In genomic region chr12:13583630-13584029, GRCh38 we compare ENCODE assay signal across 20 cellular contexts.
DNase-seq lines count a peak whose midpoint lies in the region; ATAC-seq and TF ChIP-seq lines count a peak whose summit lies in the region.
"Had no signal": no experiment of that assay in that cellular context is flagged by ENCODE, and none has a peak within 500 bp of the region (broad histone marks: within the 10 kb centered on the region; RNA-seq: fewer than 3 reads in every experiment).

No MANE protein-coding gene starts in this region.

- DNase-seq in GM23338 (ENCODE audit: low spot score) (no peak), WTC11 (ENCODE audit: low spot score) (no peak), islet precursor cell (peak; percentile 40), mesendoderm (no peak)
- DNase-seq in activated CD8-positive, alpha-beta T cell treated with anti-CD3 and anti-CD28 coated beads for 36 hours: no peak
- DNase-seq in activated T-cell treated with anti-CD3 and anti-CD28 coated beads, Interleukin-2, amount 50 U/mL, for 48 hours: no peak
- DNase-seq: 8988T; ACHN; C1 segment of cervical spinal cord; Calu3; CD4-positive, alpha-beta memory T cell; COR-L47; DMS53; DMS79 treated with DMSO at 0.1 percent for 48 hours; GF-D8; H9; HFFc6 had no signal

- H3K4me3 ChIP-seq in GM23338 (no peak overlapping the region), mesendoderm (ENCODE audit: low read length) (no peak overlapping the region), gastroesophageal sphincter (no peak overlapping the region)
- H3K4me3 ChIP-seq: A549 had no signal

- H3K79me1 ChIP-seq in mesendoderm (ENCODE audit: low read length): no peaks in the 10 kb centered on the region

- no peak overlapping the region for H3K23ac ChIP-seq in mesendoderm (ENCODE audit: low read length)

- peaks cover 22% of the 10 kb centered on the region for H3K4me1 Mint-ChIP-seq in GM23338
- peaks cover 37% of the 10 kb centered on the region for H3K4me1 Mint-ChIP-seq in WTC11
- no peaks in the 10 kb centered on the region for H3K4me1 Mint-ChIP-seq in activated CD8-positive, alpha-beta T cell treated with anti-CD3 and anti-CD28 coated beads for 36 hours (ENCODE audit: low read depth)
- H3K4me1 Mint-ChIP-seq: CD4-positive, alpha-beta memory T cell had no signal

- H2BK120ac ChIP-seq in mesendoderm (ENCODE audit: low read depth, low read length): no peak overlapping the region

- no peaks in the 10 kb centered on the region for H3K9me3 ChIP-seq in gastroesophageal sphincter
- H3K9me3 ChIP-seq: A549 had no signal

- H2AFZ ChIP-seq in GM23338: no peak overlapping the region

- no peak for TF ChIP-seq EP300 in gastroesophageal sphincter (IDR thresholded peaks at IDR 0.05)

- ATAC-seq in GM23338 (peak; percentile 64; the same call in 2 of the 3 replicates), WTC11 (peak; percentile 46; the same call in 1 of the 2 replicates), GM18498 (IDR thresholded peaks at IDR 0.05; ENCODE audit: unreplicated experiment) (no peak), gastroesophageal sphincter (no peak)
- ATAC-seq in activated CD8-positive, alpha-beta T cell treated with anti-CD3 and anti-CD28 coated beads for 36 hours: no peak
- ATAC-seq: A549 had no signal

- H3K27ac Mint-ChIP-seq in GM23338 (no peak overlapping the region), WTC11 (no peak overlapping the region)
- H3K27ac Mint-ChIP-seq in activated CD8-positive, alpha-beta T cell treated with anti-CD3 and anti-CD28 coated beads for 36 hours: no peak overlapping the region
- H3K27ac Mint-ChIP-seq: HFFc6 had no signal

- no peak overlapping the region for H3K18ac ChIP-seq in mesendoderm (ENCODE audit: low read length)

- no peaks in the 10 kb centered on the region for H3K36me3 Mint-ChIP-seq in GM23338 (ENCODE audit: low read depth)
- no peaks in the 10 kb centered on the region for H3K36me3 Mint-ChIP-seq in WTC11
- H3K36me3 Mint-ChIP-seq in activated CD8-positive, alpha-beta T cell treated with anti-CD3 and anti-CD28 coated beads for 36 hours (ENCODE audit: low read depth): no peaks in the 10 kb centered on the region
- H3K36me3 Mint-ChIP-seq: CD4-positive, alpha-beta memory T cell had no signal

- H4K8ac ChIP-seq in mesendoderm (ENCODE audit: low read depth, low read length): no peak overlapping the region

- POLR2A ChIA-PET in WTC11 (lab: Charles Lee): interaction anchor here (0.7 kb wide), 1 partner anchor 216 kb away, joined by 3 read pairs; no protein-coding TSS in a partner anchor
- POLR2A ChIA-PET in activated CD8-positive, alpha-beta T cell treated with anti-CD3 and anti-CD28 coated beads for 36 hours (lab: Charles Lee): interaction anchor here (1.1 kb wide), 1 partner anchor 9 kb away, joined by 4 read pairs; no protein-coding TSS in a partner anchor

- H3K27me3 Mint-ChIP-seq in GM23338 (ENCODE audit: insufficient read depth, low read depth, poor library complexity) (no peaks in the 10 kb centered on the region), WTC11 (ENCODE audit: low read depth) (no peaks in the 10 kb centered on the region; the same call in 1 of the 2 replicates)
- H3K27me3 Mint-ChIP-seq in activated CD8-positive, alpha-beta T cell treated with anti-CD3 and anti-CD28 coated beads for 36 hours: peaks cover 2% of the 10 kb centered on the region

- H3K4me2 ChIP-seq in GM23338 (no peak overlapping the region), mesendoderm (ENCODE audit: low read length) (no peak overlapping the region)
- H3K4me2 ChIP-seq: A549 had no signal

- H2BK5ac ChIP-seq in mesendoderm (ENCODE audit: low read length): no peak overlapping the region

- H3K4me3 Mint-ChIP-seq in GM23338: no peak overlapping the region
- H3K4me3 Mint-ChIP-seq in WTC11: no peak overlapping the region
- no peak overlapping the region for H3K4me3 Mint-ChIP-seq in activated CD8-positive, alpha-beta T cell treated with anti-CD3 and anti-CD28 coated beads for 36 hours
- H3K4me3 Mint-ChIP-seq: CD4-positive, alpha-beta memory T cell; H9; HFFc6 had no signal

- H3K9me2 ChIP-seq in GM23338 (ENCODE audit: insufficient read depth): peaks cover 5% of the 10 kb centered on the region; the same call in 1 of the 2 replicates

- CTCF ChIA-PET in WTC11 (lab: Charles Lee): interaction anchor here (1.0 to 1.6 kb wide), 2 partner anchors 49 to 221 kb away, joined by 3 to 7 read pairs; no protein-coding TSS in a partner anchor
- CTCF ChIA-PET in activated CD8-positive, alpha-beta T cell treated with anti-CD3 and anti-CD28 coated beads for 36 hours (lab: Charles Lee): no interaction called here

- H4K20me1 ChIP-seq in GM23338 (replicated peaks; ENCODE audit: insufficient read depth): no peaks in the 10 kb centered on the region

- no peak overlapping the region for H4K5ac ChIP-seq in mesendoderm (ENCODE audit: low read length)

- H3K4me1 ChIP-seq in GM23338 (ENCODE audit: insufficient read depth) (peaks cover 13% of the 10 kb centered on the region; the same call in 1 of the 2 replicates), mesendoderm (ENCODE audit: control insufficient read depth, low read depth, low read length) (peaks cover 2% of the 10 kb centered on the region), gastroesophageal sphincter (no peaks in the 10 kb centered on the region)

- no peaks in the 10 kb centered on the region for H3F3A ChIP-seq in GM23338 (replicated peaks; ENCODE audit: low read depth)

- H3K9me3 Mint-ChIP-seq in GM23338 (no peaks in the 10 kb centered on the region), WTC11 (no peaks in the 10 kb centered on the region)
- H3K9me3 Mint-ChIP-seq in activated CD8-positive, alpha-beta T cell treated with anti-CD3 and anti-CD28 coated beads for 36 hours: no peaks in the 10 kb centered on the region
- H3K9me3 Mint-ChIP-seq: CD4-positive, alpha-beta memory T cell; H9 had no signal

- H3K27ac ChIP-seq in GM23338 (ENCODE audit: low read depth): no peak overlapping the region
- H3K27ac ChIP-seq in mesendoderm (ENCODE audit: low read depth, low read length): no peak overlapping the region
- H3K27ac ChIP-seq in gastroesophageal sphincter: no peak overlapping the region
- H3K27ac ChIP-seq: A549 had no signal

- no peaks in the 10 kb centered on the region for H3K79me2 ChIP-seq in GM23338 (replicated peaks; ENCODE audit: insufficient read depth)
- no peaks in the 10 kb centered on the region for H3K79me2 ChIP-seq in mesendoderm (ENCODE audit: control insufficient read depth, insufficient read depth, low read length)

- H3K27me3 ChIP-seq in GM23338 (ENCODE audit: insufficient read depth) (no peaks in the 10 kb centered on the region), mesendoderm (ENCODE audit: insufficient read depth, low read length, poor library complexity) (no peaks in the 10 kb centered on the region), gastroesophageal sphincter (no peaks in the 10 kb centered on the region)

- H2BK15ac ChIP-seq in mesendoderm (replicated peaks; ENCODE audit: low read depth): no peak overlapping the region

- H3K36me3 ChIP-seq in GM23338 (ENCODE audit: insufficient read depth): no peaks in the 10 kb centered on the region
- no peaks in the 10 kb centered on the region for H3K36me3 ChIP-seq in mesendoderm (ENCODE audit: control insufficient read depth, insufficient read depth, low read length)
- H3K36me3 ChIP-seq in gastroesophageal sphincter: no peaks in the 10 kb centered on the region

- no CpG with 5 or more reads among the region's 7 CpGs for WGBS in mesendoderm (ENCODE audit: extremely low coverage, insufficient coverage, low lambda C conversion rate)
- 69 to 81% methylated on average over 2 to 7 of the region's 7 CpGs for WGBS in gastroesophageal sphincter (ENCODE audit: low coverage in 1 of 2), 2 donors

- TF ChIP-seq CTCF in GM23338 (conservative IDR thresholded peaks at IDR 0.05; ENCODE audit: low read depth in 2 of 2): no peak
- TF ChIP-seq CTCF in WTC11 (IDR thresholded peaks at IDR 0.05): no peak
- TF ChIP-seq CTCF in activated CD8-positive, alpha-beta T cell treated with anti-CD3 and anti-CD28 coated beads for 36 hours (IDR thresholded peaks at IDR 0.05): no peak
- no peak for TF ChIP-seq CTCF in gastroesophageal sphincter (IDR thresholded peaks at IDR 0.05)

- H3K56ac ChIP-seq in mesendoderm (ENCODE audit: low read length): no peak overlapping the region

- TF ChIP-seq POLR2A in gastroesophageal sphincter (IDR thresholded peaks at IDR 0.05): no peak

- H2AK5ac ChIP-seq in mesendoderm (ENCODE audit: low read length): peak overlapping the region; percentile 38

- H3K9ac ChIP-seq in mesendoderm (ENCODE audit: low read length): no peak overlapping the region

- no peak overlapping the region for H3K4ac ChIP-seq in mesendoderm (ENCODE audit: low read depth, low read length)

- intact Hi-C loops in activated CD8-positive, alpha-beta T cell treated with anti-CD3 and anti-CD28 coated beads for 36 hours (cut with micrococcal nuclease): no loop called here

TF ChIP-seq in GM23338, 12 proteins besides CTCF, POLR2A, EP300 and RAD21 (continues in another document):
- no peak for TF ChIP-seq JUNB (IDR thresholded peaks at IDR 0.05; ENCODE audit: unreplicated experiment)
- TF ChIP-seq, protein P1, sequence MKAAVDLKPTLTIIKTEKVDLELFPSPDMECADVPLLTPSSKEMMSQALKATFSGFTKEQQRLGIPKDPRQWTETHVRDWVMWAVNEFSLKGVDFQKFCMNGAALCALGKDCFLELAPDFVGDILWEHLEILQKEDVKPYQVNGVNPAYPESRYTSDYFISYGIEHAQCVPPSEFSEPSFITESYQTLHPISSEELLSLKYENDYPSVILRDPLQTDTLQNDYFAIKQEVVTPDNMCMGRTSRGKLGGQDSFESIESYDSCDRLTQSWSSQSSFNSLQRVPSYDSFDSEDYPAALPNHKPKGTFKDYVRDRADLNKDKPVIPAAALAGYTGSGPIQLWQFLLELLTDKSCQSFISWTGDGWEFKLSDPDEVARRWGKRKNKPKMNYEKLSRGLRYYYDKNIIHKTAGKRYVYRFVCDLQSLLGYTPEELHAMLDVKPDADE (IDR thresholded peaks at IDR 0.05): no peak

TF ChIP-seq in WTC11, 78 proteins besides CTCF, POLR2A, EP300 and RAD21 (continues in another document):
- TF ChIP-seq ZMAT4 (CRISPR knock-in tag; IDR thresholded peaks at IDR 0.05) (no peak), NR1H2 (CRISPR knock-in tag; IDR thresholded peaks at IDR 0.05) (no peak), ZNF121 (CRISPR knock-in tag; IDR thresholded peaks at IDR 0.05) (no peak)

Comparison
In these comparisons a context has a peak if more than half of its experiments do, and no peak if none do; other contexts are left out.
1. ATAC-seq: peak in GM23338 (single experiment) and WTC11 (single experiment); none in activated CD8-positive, alpha-beta T cell treated with anti-CD3 and anti-CD28 coated beads for 36 hours (single experiment), GM18498 (single experiment) and gastroesophageal sphincter (single experiment).